ENCODE assay signal across 25 cellular contexts in genomic region chr14:72849222-72849621, GRCh38.
"Had no signal": no experiment of that assay in that cellular context is flagged by ENCODE, and none has a peak within 500 bp of the region (broad histone marks: within the 10 kb centered on the region; RNA-seq: fewer than 3 reads in every experiment).

No MANE protein-coding gene starts in this region.

- DNase-seq: activated CD4-positive, alpha-beta memory T cell treated with anti-CD3 and anti-CD28 coated beads, Interleukin-2, amount 10 ng/mL, durations not matched to agents 7 days and 5 days; activated CD4-positive, alpha-beta T cell treated with anti-CD3 and anti-CD28 coated beads, Interleukin-2, amount 10 ng/mL, durations not matched to agents 24 days and 14 days; activated CD4-positive, CD25-positive, alpha-beta regulatory T cell treated with anti-CD3 and anti-CD28 coated beads, Interleukin-2, amount 50 U/mL, for 72 hours; activated CD8-positive, alpha-beta memory T cell treated with anti-CD3 and anti-CD28 coated beads, Interleukin-2, amount 50 U/mL, for 48 hours; activated gamma-delta T cell; activated naive CD4-positive, alpha-beta T cell treated with anti-CD3 and anti-CD28 coated beads, Interleukin-2, amount 50 U/mL, for 16 hours; activated T-cell treated with anti-CD3 and anti-CD28 coated beads, Interleukin-2, amount 50 U/mL, for 24 hours; amniotic stem cell; central memory CD4-positive, alpha-beta T cell; effector CD4-positive, alpha-beta T cell; esophagus squamous epithelium; foreskin melanocyte; kidney glomerular epithelial cell; left ventricle myocardium inferior; naive thymus-derived CD4-positive, alpha-beta T cell; occipital lobe; small intestine; stimulated activated CD4-positive, alpha-beta T cell treated with anti-CD3 and anti-CD28 coated beads, Interleukin-4, amount 100 ng/mL, for 24 hours had no signal

- H3K27me3 ChIP-seq: esophagus squamous epithelium had no signal

- ATAC-seq: naive thymus-derived CD4-positive, alpha-beta T cell; sciatic nerve; stimulated activated effector memory CD8-positive, alpha-beta T cell treated with anti-CD3 and anti-CD28 coated beads, Interleukin-12 subunit alpha, Interleukin-12 subunit beta, amount 100 ng/mL, for 72 hours had no signal

- H3K9me3 Mint-ChIP-seq: activated CD4-positive, alpha-beta memory T cell treated with anti-CD3 and anti-CD28 coated beads, Interleukin-2, amount 10 ng/mL, durations not matched to agents 7 days and 5 days; activated CD4-positive, alpha-beta T cell treated with anti-CD3 and anti-CD28 coated beads, Interleukin-2, amount 10 ng/mL, durations not matched to agents 24 days and 14 days; activated T-cell treated with anti-CD3 and anti-CD28 coated beads, Interleukin-2, amount 50 U/mL, for 24 hours; dendritic cell treated with granulocyte-macrophage colony-stimulating factor and Interleukin-4, amounts not matched to agents 40 ng/mL and 50 ng/mL, for 4 days; neural crest cell; stimulated activated effector memory CD8-positive, alpha-beta T cell treated with anti-CD3 and anti-CD28 coated beads, Interleukin-12 subunit alpha, Interleukin-12 subunit beta, amount 100 ng/mL, for 72 hours; stimulated activated naive CD8-positive, alpha-beta T cell treated with anti-CD3 and anti-CD28 coated beads, Interleukin-15, Interleukin-2, amounts not matched to agents 100 ng/mL and 50 ng/mL, for 24 hours; type B pancreatic cell had no signal

- H3K27ac ChIP-seq: esophagus squamous epithelium, left ventricle myocardium inferior, parathyroid adenoma had no signal

- H3K4me1 Mint-ChIP-seq: activated CD4-positive, alpha-beta memory T cell treated with anti-CD3 and anti-CD28 coated beads, Interleukin-2, amount 10 ng/mL, durations not matched to agents 7 days and 5 days; stimulated activated effector memory CD8-positive, alpha-beta T cell treated with anti-CD3 and anti-CD28 coated beads, Interleukin-12 subunit alpha, Interleukin-12 subunit beta, amount 100 ng/mL, for 72 hours had no signal

- H3K36me3 Mint-ChIP-seq: stimulated activated effector memory CD8-positive, alpha-beta T cell treated with anti-CD3 and anti-CD28 coated beads, Interleukin-12 subunit alpha, Interleukin-12 subunit beta, amount 100 ng/mL, for 72 hours; type B pancreatic cell had no signal

- H3K36me3 ChIP-seq: esophagus squamous epithelium, left ventricle myocardium inferior had no signal

- H3K27me3 Mint-ChIP-seq: stimulated activated naive CD8-positive, alpha-beta T cell treated with anti-CD3 and anti-CD28 coated beads, Interleukin-15, Interleukin-2, amounts not matched to agents 100 ng/mL and 50 ng/mL, for 24 hours had no signal

- H3K4me1 ChIP-seq: esophagus squamous epithelium had no signal

- H3K4me3 Mint-ChIP-seq: activated CD4-positive, alpha-beta memory T cell treated with anti-CD3 and anti-CD28 coated beads, Interleukin-2, amount 10 ng/mL, durations not matched to agents 7 days and 5 days; activated CD4-positive, alpha-beta T cell treated with anti-CD3 and anti-CD28 coated beads, Interleukin-2, amount 10 ng/mL, durations not matched to agents 24 days and 14 days; activated T-cell treated with anti-CD3 and anti-CD28 coated beads, Interleukin-2, amount 50 U/mL, for 24 hours; dendritic cell treated with granulocyte-macrophage colony-stimulating factor and Interleukin-4, amounts not matched to agents 40 ng/mL and 50 ng/mL, for 4 days; naive thymus-derived CD4-positive, alpha-beta T cell; neural crest cell; stimulated activated effector memory CD8-positive, alpha-beta T cell treated with anti-CD3 and anti-CD28 coated beads, Interleukin-12 subunit alpha, Interleukin-12 subunit beta, amount 100 ng/mL, for 72 hours; stimulated activated naive CD8-positive, alpha-beta T cell treated with anti-CD3 and anti-CD28 coated beads, Interleukin-15, Interleukin-2, amounts not matched to agents 100 ng/mL and 50 ng/mL, for 24 hours; type B pancreatic cell had no signal

- H3K9me3 ChIP-seq: esophagus squamous epithelium, left ventricle myocardium inferior had no signal

- H3K4me3 ChIP-seq: esophagus squamous epithelium, left ventricle myocardium inferior had no signal

- H3K27ac Mint-ChIP-seq: activated CD4-positive, alpha-beta memory T cell treated with anti-CD3 and anti-CD28 coated beads, Interleukin-2, amount 10 ng/mL, durations not matched to agents 7 days and 5 days; activated CD4-positive, alpha-beta T cell treated with anti-CD3 and anti-CD28 coated beads, Interleukin-2, amount 10 ng/mL, durations not matched to agents 24 days and 14 days; activated T-cell treated with anti-CD3 and anti-CD28 coated beads, Interleukin-2, amount 50 U/mL, for 24 hours; dendritic cell treated with granulocyte-macrophage colony-stimulating factor and Interleukin-4, amounts not matched to agents 40 ng/mL and 50 ng/mL, for 4 days; naive thymus-derived CD4-positive, alpha-beta T cell; stimulated activated effector memory CD8-positive, alpha-beta T cell treated with anti-CD3 and anti-CD28 coated beads, Interleukin-12 subunit alpha, Interleukin-12 subunit beta, amount 100 ng/mL, for 72 hours; stimulated activated naive CD8-positive, alpha-beta T cell treated with anti-CD3 and anti-CD28 coated beads, Interleukin-15, Interleukin-2, amounts not matched to agents 100 ng/mL and 50 ng/mL, for 24 hours; type B pancreatic cell had no signal
